ENCODE assay signal across 1 cellular context in the genomic region with DNA sequence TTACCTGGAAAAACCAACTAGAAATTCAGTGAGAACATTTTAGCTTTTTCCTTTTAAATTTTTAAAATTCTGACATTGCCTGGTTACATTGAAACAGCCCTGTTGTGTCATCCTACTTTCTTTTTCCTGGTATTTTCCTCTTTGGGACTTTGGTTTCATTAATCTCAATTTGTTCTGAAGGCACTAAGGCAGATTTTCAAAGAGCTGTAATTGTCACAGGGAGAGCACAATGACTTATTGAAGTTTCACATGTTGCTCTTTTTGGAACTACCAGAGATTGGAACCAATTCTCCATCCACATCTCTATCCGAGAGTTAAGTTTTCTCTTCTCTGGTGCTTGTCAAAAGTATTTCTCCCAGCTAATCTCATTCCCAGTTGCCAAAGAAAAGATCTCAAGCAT.
TF ChIP-seq lines count a peak whose summit lies in the region.

No MANE protein-coding gene starts in this region.

TF ChIP-seq in SK-N-SH, 30 proteins besides CTCF, POLR2A, EP300 and RAD21 (continued from another document):
- TF ChIP-seq, protein P1, sequence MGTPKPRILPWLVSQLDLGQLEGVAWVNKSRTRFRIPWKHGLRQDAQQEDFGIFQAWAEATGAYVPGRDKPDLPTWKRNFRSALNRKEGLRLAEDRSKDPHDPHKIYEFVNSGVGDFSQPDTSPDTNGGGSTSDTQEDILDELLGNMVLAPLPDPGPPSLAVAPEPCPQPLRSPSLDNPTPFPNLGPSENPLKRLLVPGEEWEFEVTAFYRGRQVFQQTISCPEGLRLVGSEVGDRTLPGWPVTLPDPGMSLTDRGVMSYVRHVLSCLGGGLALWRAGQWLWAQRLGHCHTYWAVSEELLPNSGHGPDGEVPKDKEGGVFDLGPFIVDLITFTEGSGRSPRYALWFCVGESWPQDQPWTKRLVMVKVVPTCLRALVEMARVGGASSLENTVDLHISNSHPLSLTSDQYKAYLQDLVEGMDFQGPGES (IDR thresholded peaks at IDR 0.05; ENCODE audit: low read depth, low read length), result no peak
- TF ChIP-seq JUND (IDR thresholded peaks at IDR 0.05) (no peak), YY1 (IDR thresholded peaks at IDR 0.05; ENCODE audit: low read depth) (no peak), EZH2phosphoT487 (IDR thresholded peaks at IDR 0.05; ENCODE audit: borderline replicate concordance, low read depth) (no peak), RFX5 (IDR thresholded peaks at IDR 0.05; ENCODE audit: low read length) (no peak), RCOR1 (IDR thresholded peaks at IDR 0.05; ENCODE audit: low read length) (no peak)
- TF ChIP-seq, protein P2, sequence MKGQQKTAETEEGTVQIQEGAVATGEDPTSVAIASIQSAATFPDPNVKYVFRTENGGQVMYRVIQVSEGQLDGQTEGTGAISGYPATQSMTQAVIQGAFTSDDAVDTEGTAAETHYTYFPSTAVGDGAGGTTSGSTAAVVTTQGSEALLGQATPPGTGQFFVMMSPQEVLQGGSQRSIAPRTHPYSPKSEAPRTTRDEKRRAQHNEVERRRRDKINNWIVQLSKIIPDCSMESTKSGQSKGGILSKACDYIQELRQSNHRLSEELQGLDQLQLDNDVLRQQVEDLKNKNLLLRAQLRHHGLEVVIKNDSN (IDR thresholded peaks at IDR 0.05; ENCODE audit: borderline replicate concordance, low read depth), result no peak
